Comparison of ENCODE assay signal across 6 cellular contexts in the genomic region with DNA sequence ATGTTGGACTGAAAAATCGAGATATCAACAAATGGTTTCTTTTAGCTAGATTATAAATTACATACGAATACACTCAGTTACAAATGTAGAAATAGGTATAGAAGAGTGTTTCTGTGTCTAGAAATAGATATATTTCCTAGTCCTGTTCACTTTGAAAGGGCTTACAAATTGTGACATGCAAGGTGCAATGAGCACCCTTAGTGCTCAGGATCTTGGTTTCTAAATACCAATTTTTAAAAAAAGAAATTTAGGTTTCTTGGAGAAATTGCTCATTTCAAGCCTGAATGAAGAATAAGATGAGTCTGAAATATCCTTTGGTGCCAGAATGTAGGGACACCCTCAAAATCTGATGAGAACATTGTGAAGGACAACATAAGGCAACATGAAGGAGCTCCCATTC.
"Had no signal": no experiment of that assay in that cellular context is flagged by ENCODE, and none has a peak within 500 bp of the region (broad histone marks: within the 10 kb centered on the region; RNA-seq: fewer than 3 reads in every experiment).

No MANE protein-coding gene starts in this region.

- H3K27ac ChIP-seq: HL-60, KMS-11 had no signal

- H3K4me2 ChIP-seq: KMS-11 had no signal

- FAIRE-seq: HepG2, HTR-8/SVneo had no signal

- H3K36me3 Mint-ChIP-seq: IgD-negative memory B cell had no signal

- DNase-seq: KG1 had no signal

- H3K27ac Mint-ChIP-seq: IgD-negative memory B cell had no signal

- ATAC-seq: HepG2 had no signal

- H3K9ac ChIP-seq: KMS-11 had no signal

- H3K27me3 Mint-ChIP-seq: IgD-negative memory B cell had no signal

- H3K4me3 Mint-ChIP-seq: IgD-negative memory B cell had no signal
